1 cellular context compared by ENCODE assay signal in the genomic region with DNA sequence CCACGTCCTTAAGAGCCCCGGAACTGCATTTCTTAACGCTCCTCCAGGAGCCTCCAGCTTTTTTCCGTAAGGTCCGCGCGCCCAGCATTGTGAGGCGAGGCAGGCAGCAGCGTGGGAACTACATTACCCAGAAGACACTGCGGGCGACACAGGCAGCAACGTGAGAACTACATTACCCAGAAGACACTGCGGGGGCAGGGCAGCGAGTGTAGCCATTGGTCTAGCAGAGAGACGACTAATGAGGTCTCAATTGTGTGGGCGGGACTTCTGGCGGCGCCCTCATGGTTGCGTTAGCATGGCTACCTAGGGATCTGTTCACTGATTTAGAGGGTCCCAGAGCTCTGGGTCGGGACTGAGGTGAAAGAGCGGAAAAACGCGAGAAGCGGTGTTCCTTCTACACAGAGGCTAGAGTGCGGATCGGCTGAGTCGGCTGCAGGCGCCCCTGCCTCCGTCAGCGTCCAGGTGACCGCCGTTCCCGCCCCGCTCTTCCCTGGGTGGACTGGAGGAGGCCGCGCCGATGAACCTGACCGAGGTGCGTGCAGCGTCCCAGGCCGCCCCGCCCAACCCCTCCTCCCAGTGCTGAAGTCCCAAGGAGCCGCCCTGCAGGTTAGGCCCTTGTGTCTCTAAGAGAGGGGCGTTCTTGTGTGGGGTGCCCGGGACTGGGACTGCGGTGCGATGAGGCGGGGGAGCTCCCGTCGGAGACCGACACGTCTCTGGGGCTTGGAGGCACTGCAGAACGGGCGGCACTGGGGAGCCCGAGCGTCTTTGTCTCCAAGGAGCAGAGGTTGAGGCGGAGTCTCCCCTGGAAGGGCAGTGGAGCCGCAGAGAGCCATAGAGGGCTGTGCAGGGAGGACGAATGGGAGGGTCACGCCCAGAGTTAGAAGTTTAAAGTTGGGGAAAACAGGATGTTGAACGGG.
TF ChIP-seq lines count a peak whose summit lies in the region.

A gene (plus strand): TSS at position 264 of the 917 bp plus-strand sequence. CDS start 254 bp downstream, at position 518.

TF ChIP-seq in K562, 482 proteins besides CTCF, POLR2A, EP300 and RAD21 (continued from another document and continues in another):
- TF ChIP-seq, protein P1, sequence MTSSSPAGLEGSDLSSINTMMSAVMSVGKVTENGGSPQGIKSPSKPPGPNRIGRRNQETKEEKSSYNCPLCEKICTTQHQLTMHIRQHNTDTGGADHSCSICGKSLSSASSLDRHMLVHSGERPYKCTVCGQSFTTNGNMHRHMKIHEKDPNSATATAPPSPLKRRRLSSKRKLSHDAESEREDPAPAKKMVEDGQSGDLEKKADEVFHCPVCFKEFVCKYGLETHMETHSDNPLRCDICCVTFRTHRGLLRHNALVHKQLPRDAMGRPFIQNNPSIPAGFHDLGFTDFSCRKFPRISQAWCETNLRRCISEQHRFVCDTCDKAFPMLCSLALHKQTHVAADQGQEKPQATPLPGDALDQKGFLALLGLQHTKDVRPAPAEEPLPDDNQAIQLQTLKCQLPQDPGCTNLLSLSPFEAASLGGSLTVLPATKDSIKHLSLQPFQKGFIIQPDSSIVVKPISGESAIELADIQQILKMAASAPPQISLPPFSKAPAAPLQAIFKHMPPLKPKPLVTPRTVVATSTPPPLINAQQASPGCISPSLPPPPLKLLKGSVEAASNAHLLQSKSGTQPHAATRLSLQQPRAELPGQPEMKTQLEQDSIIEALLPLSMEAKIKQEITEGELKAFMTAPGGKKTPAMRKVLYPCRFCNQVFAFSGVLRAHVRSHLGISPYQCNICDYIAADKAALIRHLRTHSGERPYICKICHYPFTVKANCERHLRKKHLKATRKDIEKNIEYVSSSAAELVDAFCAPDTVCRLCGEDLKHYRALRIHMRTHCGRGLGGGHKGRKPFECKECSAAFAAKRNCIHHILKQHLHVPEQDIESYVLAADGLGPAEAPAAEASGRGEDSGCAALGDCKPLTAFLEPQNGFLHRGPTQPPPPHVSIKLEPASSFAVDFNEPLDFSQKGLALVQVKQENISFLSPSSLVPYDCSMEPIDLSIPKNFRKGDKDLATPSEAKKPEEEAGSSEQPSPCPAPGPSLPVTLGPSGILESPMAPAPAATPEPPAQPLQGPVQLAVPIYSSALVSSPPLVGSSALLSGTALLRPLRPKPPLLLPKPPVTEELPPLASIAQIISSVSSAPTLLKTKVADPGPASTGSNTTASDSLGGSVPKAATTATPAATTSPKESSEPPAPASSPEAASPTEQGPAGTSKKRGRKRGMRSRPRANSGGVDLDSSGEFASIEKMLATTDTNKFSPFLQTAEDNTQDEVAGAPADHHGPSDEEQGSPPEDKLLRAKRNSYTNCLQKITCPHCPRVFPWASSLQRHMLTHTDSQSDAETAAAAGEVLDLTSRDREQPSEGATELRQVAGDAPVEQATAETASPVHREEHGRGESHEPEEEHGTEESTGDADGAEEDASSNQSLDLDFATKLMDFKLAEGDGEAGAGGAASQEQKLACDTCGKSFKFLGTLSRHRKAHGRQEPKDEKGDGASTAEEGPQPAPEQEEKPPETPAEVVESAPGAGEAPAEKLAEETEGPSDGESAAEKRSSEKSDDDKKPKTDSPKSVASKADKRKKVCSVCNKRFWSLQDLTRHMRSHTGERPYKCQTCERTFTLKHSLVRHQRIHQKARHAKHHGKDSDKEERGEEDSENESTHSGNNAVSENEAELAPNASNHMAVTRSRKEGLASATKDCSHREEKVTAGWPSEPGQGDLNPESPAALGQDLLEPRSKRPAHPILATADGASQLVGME (CRISPR knock-in tag; IDR thresholded peaks at IDR 0.05): no peak
- TF ChIP-seq GTF2E2 (tag; IDR thresholded peaks at IDR 0.05) (no peak), ZNF77 (CRISPR knock-in tag; IDR thresholded peaks at IDR 0.05) (no peak), MYC (IDR thresholded peaks at IDR 0.05; ENCODE audit: low read depth, low read length) (peak; percentile 81), MYC (CRISPR knock-in tag; IDR thresholded peaks at IDR 0.05; ENCODE audit: borderline replicate concordance, low read depth) (no peak), RAD51 (IDR thresholded peaks at IDR 0.05; ENCODE audit: borderline replicate concordance, low read depth) (no peak), HNRNPK (IDR thresholded peaks at IDR 0.05; ENCODE audit: low read depth, low read length, poor library complexity, severe bottlenecking) (no peak), BHLHE40 (IDR thresholded peaks at IDR 0.05; ENCODE audit: low read length) (0 out of 2 replicates have a peak, but pooled peaks have one; percentile 17), NRF1 (conservative IDR thresholded peaks at IDR 0.05 in 1 of 2, IDR thresholded peaks at IDR 0.05 in 1 of 2) (peak; percentile 50 to 68), RBFOX2 (IDR thresholded peaks at IDR 0.05; ENCODE audit: low read depth, low read length) (peak; percentile 79), DDX20 (tag; IDR thresholded peaks at IDR 0.05; ENCODE audit: low read depth) (no peak), BCL6 (CRISPR knock-in tag; IDR thresholded peaks at IDR 0.05) (no peak), POLR2G (IDR thresholded peaks at IDR 0.05; ENCODE audit: low read depth, low read length) (peak; percentile 77), MAFK (IDR thresholded peaks at IDR 0.05; ENCODE audit: low read length) (no peak), ZNF830 (CRISPR knock-in tag; IDR thresholded peaks at IDR 0.05) (no peak), CBX1 (IDR thresholded peaks at IDR 0.05; ENCODE audit: low read depth) (no peak), JUNB (CRISPR knock-in tag; conservative IDR thresholded peaks at IDR 0.05) (no peak), MBD2 (IDR thresholded peaks at IDR 0.05; ENCODE audit: borderline replicate concordance, low read depth) (peak; percentile 91), ZNF431 (CRISPR knock-in tag; IDR thresholded peaks at IDR 0.05) (no peak), CBFA2T3 (IDR thresholded peaks at IDR 0.05) (no peak), PHF8 (IDR thresholded peaks at IDR 0.05; ENCODE audit: borderline replicate concordance, low read length) (peak; percentile 78; the same call in 1 of the 2 replicates), ZNF696 (CRISPR knock-in tag; conservative IDR thresholded peaks at IDR 0.05) (no peak), MYNN (IDR thresholded peaks at IDR 0.05) (no peak), MYNN (CRISPR knock-in tag; IDR thresholded peaks at IDR 0.05) (no peak), ZNF212 (CRISPR knock-in tag; IDR thresholded peaks at IDR 0.05) (no peak), ZNF274 (IDR thresholded peaks at IDR 0.05; ENCODE audit: borderline replicate concordance, low read depth, low read length) (no peak), POLR2AphosphoS5 (IDR thresholded peaks at IDR 0.05; ENCODE audit: control insufficient read depth, insufficient read depth, low read depth, low read length) (peak; percentile 36; the same call in 1 of the 2 replicates), KLF6 (CRISPR knock-in tag; IDR thresholded peaks at IDR 0.05; ENCODE audit: borderline replicate concordance) (no peak), SP2 (IDR thresholded peaks at IDR 0.05; ENCODE audit: extremely low read depth, low read depth, low read length, poor library complexity, severe bottlenecking) (no peak), EGR1 (conservative IDR thresholded peaks at IDR 0.05) (peak; percentile 89), ZNF644 (tag; IDR thresholded peaks at IDR 0.05; ENCODE audit: low read depth) (peak; percentile 86; the same call in 1 of the 2 replicates), NFYB (IDR thresholded peaks at IDR 0.05; ENCODE audit: extremely low read depth, insufficient read length) (peak; percentile 54), NONO (IDR thresholded peaks at IDR 0.05; ENCODE audit: low read depth in 2 of 2, low read length in 1 of 2) (no peak), ZNF174 (CRISPR knock-in tag; IDR thresholded peaks at IDR 0.05) (no peak), FOXJ3 (CRISPR knock-in tag; IDR thresholded peaks at IDR 0.05) (no peak), ELF1 (tag; IDR thresholded peaks at IDR 0.05) (0 out of 2 replicates have a peak, but pooled peaks have one; percentile 9)
- TF ChIP-seq, protein P2, sequence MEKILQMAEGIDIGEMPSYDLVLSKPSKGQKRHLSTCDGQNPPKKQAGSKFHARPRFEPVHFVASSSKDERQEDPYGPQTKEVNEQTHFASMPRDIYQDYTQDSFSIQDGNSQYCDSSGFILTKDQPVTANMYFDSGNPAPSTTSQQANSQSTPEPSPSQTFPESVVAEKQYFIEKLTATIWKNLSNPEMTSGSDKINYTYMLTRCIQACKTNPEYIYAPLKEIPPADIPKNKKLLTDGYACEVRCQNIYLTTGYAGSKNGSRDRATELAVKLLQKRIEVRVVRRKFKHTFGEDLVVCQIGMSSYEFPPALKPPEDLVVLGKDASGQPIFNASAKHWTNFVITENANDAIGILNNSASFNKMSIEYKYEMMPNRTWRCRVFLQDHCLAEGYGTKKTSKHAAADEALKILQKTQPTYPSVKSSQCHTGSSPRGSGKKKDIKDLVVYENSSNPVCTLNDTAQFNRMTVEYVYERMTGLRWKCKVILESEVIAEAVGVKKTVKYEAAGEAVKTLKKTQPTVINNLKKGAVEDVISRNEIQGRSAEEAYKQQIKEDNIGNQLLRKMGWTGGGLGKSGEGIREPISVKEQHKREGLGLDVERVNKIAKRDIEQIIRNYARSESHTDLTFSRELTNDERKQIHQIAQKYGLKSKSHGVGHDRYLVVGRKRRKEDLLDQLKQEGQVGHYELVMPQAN (IDR thresholded peaks at IDR 0.05; ENCODE audit: borderline replicate concordance): peak; percentile 73; the same call in 1 of the 2 replicates
- TF ChIP-seq, protein P3, sequence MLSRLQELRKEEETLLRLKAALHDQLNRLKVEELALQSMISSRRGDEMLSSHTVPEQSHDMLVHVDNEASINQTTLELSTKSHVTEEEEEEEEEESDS (CRISPR knock-in tag; IDR thresholded peaks at IDR 0.05): no peak
- TF ChIP-seq, protein P4, sequence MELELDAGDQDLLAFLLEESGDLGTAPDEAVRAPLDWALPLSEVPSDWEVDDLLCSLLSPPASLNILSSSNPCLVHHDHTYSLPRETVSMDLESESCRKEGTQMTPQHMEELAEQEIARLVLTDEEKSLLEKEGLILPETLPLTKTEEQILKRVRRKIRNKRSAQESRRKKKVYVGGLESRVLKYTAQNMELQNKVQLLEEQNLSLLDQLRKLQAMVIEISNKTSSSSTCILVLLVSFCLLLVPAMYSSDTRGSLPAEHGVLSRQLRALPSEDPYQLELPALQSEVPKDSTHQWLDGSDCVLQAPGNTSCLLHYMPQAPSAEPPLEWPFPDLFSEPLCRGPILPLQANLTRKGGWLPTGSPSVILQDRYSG (tag; conservative IDR thresholded peaks at IDR 0.05; ENCODE audit: low read depth): no peak
- TF ChIP-seq, protein P5, sequence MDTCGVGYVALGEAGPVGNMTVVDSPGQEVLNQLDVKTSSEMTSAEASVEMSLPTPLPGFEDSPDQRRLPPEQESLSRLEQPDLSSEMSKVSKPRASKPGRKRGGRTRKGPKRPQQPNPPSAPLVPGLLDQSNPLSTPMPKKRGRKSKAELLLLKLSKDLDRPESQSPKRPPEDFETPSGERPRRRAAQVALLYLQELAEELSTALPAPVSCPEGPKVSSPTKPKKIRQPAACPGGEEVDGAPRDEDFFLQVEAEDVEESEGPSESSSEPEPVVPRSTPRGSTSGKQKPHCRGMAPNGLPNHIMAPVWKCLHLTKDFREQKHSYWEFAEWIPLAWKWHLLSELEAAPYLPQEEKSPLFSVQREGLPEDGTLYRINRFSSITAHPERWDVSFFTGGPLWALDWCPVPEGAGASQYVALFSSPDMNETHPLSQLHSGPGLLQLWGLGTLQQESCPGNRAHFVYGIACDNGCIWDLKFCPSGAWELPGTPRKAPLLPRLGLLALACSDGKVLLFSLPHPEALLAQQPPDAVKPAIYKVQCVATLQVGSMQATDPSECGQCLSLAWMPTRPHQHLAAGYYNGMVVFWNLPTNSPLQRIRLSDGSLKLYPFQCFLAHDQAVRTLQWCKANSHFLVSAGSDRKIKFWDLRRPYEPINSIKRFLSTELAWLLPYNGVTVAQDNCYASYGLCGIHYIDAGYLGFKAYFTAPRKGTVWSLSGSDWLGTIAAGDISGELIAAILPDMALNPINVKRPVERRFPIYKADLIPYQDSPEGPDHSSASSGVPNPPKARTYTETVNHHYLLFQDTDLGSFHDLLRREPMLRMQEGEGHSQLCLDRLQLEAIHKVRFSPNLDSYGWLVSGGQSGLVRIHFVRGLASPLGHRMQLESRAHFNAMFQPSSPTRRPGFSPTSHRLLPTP (IDR thresholded peaks at IDR 0.05; ENCODE audit: borderline replicate concordance, extremely low read depth, insufficient read length): no peak
- TF ChIP-seq, protein P6, sequence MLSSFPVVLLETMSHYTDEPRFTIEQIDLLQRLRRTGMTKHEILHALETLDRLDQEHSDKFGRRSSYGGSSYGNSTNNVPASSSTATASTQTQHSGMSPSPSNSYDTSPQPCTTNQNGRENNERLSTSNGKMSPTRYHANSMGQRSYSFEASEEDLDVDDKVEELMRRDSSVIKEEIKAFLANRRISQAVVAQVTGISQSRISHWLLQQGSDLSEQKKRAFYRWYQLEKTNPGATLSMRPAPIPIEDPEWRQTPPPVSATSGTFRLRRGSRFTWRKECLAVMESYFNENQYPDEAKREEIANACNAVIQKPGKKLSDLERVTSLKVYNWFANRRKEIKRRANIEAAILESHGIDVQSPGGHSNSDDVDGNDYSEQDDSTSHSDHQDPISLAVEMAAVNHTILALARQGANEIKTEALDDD (IDR thresholded peaks at IDR 0.05): no peak
- TF ChIP-seq, protein P7, sequence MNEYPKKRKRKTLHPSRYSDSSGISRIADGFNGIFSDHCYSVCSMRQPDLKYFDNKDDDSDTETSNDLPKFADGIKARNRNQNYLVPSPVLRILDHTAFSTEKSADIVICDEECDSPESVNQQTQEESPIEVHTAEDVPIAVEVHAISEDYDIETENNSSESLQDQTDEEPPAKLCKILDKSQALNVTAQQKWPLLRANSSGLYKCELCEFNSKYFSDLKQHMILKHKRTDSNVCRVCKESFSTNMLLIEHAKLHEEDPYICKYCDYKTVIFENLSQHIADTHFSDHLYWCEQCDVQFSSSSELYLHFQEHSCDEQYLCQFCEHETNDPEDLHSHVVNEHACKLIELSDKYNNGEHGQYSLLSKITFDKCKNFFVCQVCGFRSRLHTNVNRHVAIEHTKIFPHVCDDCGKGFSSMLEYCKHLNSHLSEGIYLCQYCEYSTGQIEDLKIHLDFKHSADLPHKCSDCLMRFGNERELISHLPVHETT (CRISPR knock-in tag; conservative IDR thresholded peaks at IDR 0.05 in 1 of 2, IDR thresholded peaks at IDR 0.05 in 1 of 2): 0 out of 4 replicates have a peak, but pooled peaks of 1 of the 2 experiments have one; percentile 45
- TF ChIP-seq, protein P8, sequence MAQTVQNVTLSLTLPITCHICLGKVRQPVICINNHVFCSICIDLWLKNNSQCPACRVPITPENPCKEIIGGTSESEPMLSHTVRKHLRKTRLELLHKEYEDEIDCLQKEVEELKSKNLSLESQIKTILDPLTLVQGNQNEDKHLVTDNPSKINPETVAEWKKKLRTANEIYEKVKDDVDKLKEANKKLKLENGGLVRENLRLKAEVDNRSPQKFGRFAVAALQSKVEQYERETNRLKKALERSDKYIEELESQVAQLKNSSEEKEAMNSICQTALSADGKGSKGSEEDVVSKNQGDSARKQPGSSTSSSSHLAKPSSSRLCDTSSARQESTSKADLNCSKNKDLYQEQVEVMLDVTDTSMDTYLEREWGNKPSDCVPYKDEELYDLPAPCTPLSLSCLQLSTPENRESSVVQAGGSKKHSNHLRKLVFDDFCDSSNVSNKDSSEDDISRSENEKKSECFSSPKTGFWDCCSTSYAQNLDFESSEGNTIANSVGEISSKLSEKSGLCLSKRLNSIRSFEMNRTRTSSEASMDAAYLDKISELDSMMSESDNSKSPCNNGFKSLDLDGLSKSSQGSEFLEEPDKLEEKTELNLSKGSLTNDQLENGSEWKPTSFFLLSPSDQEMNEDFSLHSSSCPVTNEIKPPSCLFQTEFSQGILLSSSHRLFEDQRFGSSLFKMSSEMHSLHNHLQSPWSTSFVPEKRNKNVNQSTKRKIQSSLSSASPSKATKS (CRISPR knock-in tag; IDR thresholded peaks at IDR 0.05): no peak
